Comparison of ENCODE assay signal across 33 cellular contexts in the genomic region with DNA sequence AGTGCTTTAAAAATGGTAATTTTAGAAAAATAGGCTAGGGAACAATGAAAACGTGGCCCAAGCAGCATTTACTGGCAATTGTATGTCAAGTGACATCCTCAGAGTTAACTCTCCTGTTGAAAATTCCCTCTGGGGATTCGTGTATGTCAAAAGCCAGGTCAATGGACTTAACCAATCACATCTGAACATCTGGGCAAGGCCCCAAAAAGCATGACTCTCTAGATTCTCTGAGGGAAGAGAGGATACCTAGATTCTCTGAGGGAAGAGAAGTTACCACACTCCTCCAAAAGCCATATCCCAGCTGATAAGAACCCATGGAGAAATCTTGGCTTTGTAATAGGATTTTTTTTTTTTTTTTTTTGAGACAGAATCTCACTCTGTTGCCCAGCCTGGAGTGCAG.
"Had no signal": no experiment of that assay in that cellular context is flagged by ENCODE, and none has a peak within 500 bp of the region (broad histone marks: within the 10 kb centered on the region; RNA-seq: fewer than 3 reads in every experiment).

No MANE protein-coding gene starts in this region.

- H3K4me2 ChIP-seq: hepatocyte, neural progenitor cell, smooth muscle cell had no signal

- H3K27ac ChIP-seq: brain microvascular endothelial cell, coronary artery, dorsolateral prefrontal cortex, hepatocyte, lower lobe of right lung, neural progenitor cell, upper lobe of left lung, vagina, VCaP had no signal

- H3K27me3 ChIP-seq: brain microvascular endothelial cell, dorsolateral prefrontal cortex, hepatocyte, neural progenitor cell, thyroid gland, upper lobe of left lung, vagina had no signal

- H3K4me3 ChIP-seq: coronary artery, dorsolateral prefrontal cortex, hepatocyte, lower lobe of right lung, neural progenitor cell, smooth muscle cell, thyroid gland, upper lobe of left lung, vagina had no signal

- H3K4me1 ChIP-seq: lower lobe of right lung, neural progenitor cell had no signal

- DNase-seq: activated CD4-positive, alpha-beta T cell treated with anti-CD3 and anti-CD28 coated beads for 4 hours; activated CD4-positive, alpha-beta T cell treated with anti-CD3 and anti-CD28 coated beads, Interleukin-2, amount 50 U/mL, for 48 hours; activated CD8-positive, alpha-beta memory T cell treated with anti-CD3 and anti-CD28 coated beads for 24 hours; activated CD8-positive, alpha-beta memory T cell treated with anti-CD3 and anti-CD28 coated beads, Interleukin-2, amount 50 U/mL, for 4 hours; activated effector memory CD4-positive, alpha-beta T cell treated with anti-CD3 and anti-CD28 coated beads, Interleukin-2, amount 50 U/mL, for 16 hours; activated naive CD4-positive, alpha-beta T cell treated with anti-CD3 and anti-CD28 coated beads for 36 hours; activated naive CD8-positive, alpha-beta T cell treated with anti-CD3 and anti-CD28 coated beads for 36 hours; activated T-cell treated with anti-CD3 and anti-CD28 coated beads, Interleukin-2, amount 50 U/mL, for 1 hour; amniotic stem cell; brain microvascular endothelial cell; dorsolateral prefrontal cortex; effector memory CD4-positive, alpha-beta T cell; glutamatergic neuron; kidney; lower lobe of right lung; mesendoderm; natural killer cell; occipital lobe; stimulated activated CD4-positive, alpha-beta T cell treated with anti-CD3 and anti-CD28 coated beads, Interleukin-1b, Interleukin-23, amount 100 ng/mL, for 48 hours; stimulated activated CD4-positive, alpha-beta T cell treated with anti-CD3 and anti-CD28 coated beads, Interleukin-4, amount 100 ng/mL, for 4 hours; stimulated activated CD8-positive, alpha-beta memory T cell treated with anti-CD3 and anti-CD28 coated beads, Interleukin-4, amount 100 ng/mL, for 48 hours; stimulated activated naive CD8-positive, alpha-beta T cell treated with anti-CD3 and anti-CD28 coated beads, Interleukin-15, amount 100 ng/mL, for 72 hours; T-helper 1 cell; thyroid gland; upper lobe of left lung had no signal

- H3K79me2 ChIP-seq: hepatocyte had no signal

- H3K9me3 ChIP-seq: lower lobe of right lung, thyroid gland, upper lobe of left lung, vagina had no signal

- H2AFZ ChIP-seq: hepatocyte, neural progenitor cell had no signal

- ATAC-seq: lower lobe of right lung; natural killer cell; sciatic nerve; stimulated activated memory B cell treated with anti-CD40 and anti-IgM and Interleukin-4, amounts not matched to agents 10 μg/mL and 1 μg/mL and 100 μg/mL, for 72 hours; stimulated activated naive CD8-positive, alpha-beta T cell treated with anti-CD3 and anti-CD28 coated beads, Interleukin-15, amount 100 ng/mL, for 72 hours had no signal

- H3K9ac ChIP-seq: neural progenitor cell had no signal
